Comparison of ENCODE assay signal across 1 cellular context in genomic region chr3:129240436-129240835, GRCh38.
TF ChIP-seq lines count a peak whose summit lies in the region.

No MANE protein-coding gene starts in this region.

TF ChIP-seq in endothelial cell of umbilical vein, 7 proteins besides CTCF, POLR2A, EP300 and RAD21 (continued from another document):
- no peak for TF ChIP-seq MYC (IDR thresholded peaks at IDR 0.05; ENCODE audit: low read depth, low read length)
- TF ChIP-seq GATA2 (IDR thresholded peaks at IDR 0.05; ENCODE audit: insufficient read depth, insufficient read length, low read depth, low read length), result no peak
- TF ChIP-seq POLR2AphosphoS5 (IDR thresholded peaks at IDR 0.05; ENCODE audit: insufficient read depth, low read depth, low read length), result no peak
- TF ChIP-seq JUN (IDR thresholded peaks at IDR 0.05; ENCODE audit: borderline replicate concordance, insufficient read depth, insufficient read length, low read depth), result no peak
- TF ChIP-seq MAX (IDR thresholded peaks at IDR 0.05; ENCODE audit: insufficient read depth, insufficient read length), result no peak
- no peak for TF ChIP-seq FOS (IDR thresholded peaks at IDR 0.05; ENCODE audit: borderline replicate concordance, insufficient read depth, low read length)
